Comparison of ENCODE assay signal across 20 cellular contexts in the genomic region with DNA sequence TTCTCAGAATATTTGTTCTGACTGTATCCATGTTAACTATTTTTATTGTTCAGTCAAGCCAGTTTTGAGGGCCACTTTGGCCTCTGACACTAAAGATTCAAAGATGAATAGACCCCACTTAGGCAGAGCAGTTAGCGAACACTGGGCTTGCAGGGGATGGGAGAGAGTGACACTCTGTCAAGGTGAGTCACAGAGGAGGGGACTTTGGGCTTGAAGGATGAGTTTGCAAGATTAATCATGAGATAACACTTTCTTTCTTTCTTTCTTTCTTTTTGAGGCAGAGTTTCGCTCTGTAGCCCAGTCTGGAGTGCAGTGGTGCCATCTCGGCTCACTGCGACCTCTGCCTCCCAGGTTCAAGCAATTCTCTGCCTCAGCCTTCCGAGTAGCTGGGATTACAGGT.
"Had no signal": no experiment of that assay in that cellular context is flagged by ENCODE, and none has a peak within 500 bp of the region (broad histone marks: within the 10 kb centered on the region; RNA-seq: fewer than 3 reads in every experiment).

No MANE protein-coding gene starts in this region.

- H3K4me3 ChIP-seq: adrenal gland, cardiac muscle cell, coronary artery, gastrocnemius medialis, lung, upper lobe of left lung had no signal

- H3K27me3 ChIP-seq: adrenal gland, cardiac muscle cell, gastrocnemius medialis, upper lobe of left lung had no signal

- H3K27ac ChIP-seq: adrenal gland, cardiac muscle cell, gastrocnemius medialis, upper lobe of left lung had no signal

- H3K36me3 ChIP-seq: cardiac muscle cell had no signal

- DNase-seq: activated CD4-positive, alpha-beta T cell treated with anti-CD3 and anti-CD28 coated beads for 48 hours; activated naive CD4-positive, alpha-beta T cell treated with Interleukin-2 at 50 U/mL for 16 hours; gastrocnemius medialis; kidney; nephron progenitor cell; occipital lobe; stimulated activated CD4-positive, alpha-beta T cell treated with anti-CD3 and anti-CD28 coated beads, Interleukin-12 subunit alpha, Interleukin-12 subunit beta, amount 100 ng/mL, for 4 hours; stimulated activated CD4-positive, alpha-beta T cell treated with anti-CD3 and anti-CD28 coated beads, Interleukin-1b, Interleukin-23, amount 100 ng/mL, for 48 hours; stimulated activated CD8-positive, alpha-beta memory T cell treated with anti-CD3 and anti-CD28 coated beads, Interleukin-4, amount 100 ng/mL, for 48 hours; upper lobe of left lung had no signal

- H3K9me3 Mint-ChIP-seq: activated T-helper 2 cell treated with anti-CD3 and anti-CD28 coated beads, Interferon-gamma antibody, Interleukin-2, Interleukin-4, amounts not matched to agents 10 μg/mL and 5 μg/mL and 100 μg/mL, durations not matched to agents 14 hours and 24 hours and 36 hours; mesothelial cell of epicardium; nephron progenitor cell; stimulated activated naive CD8-positive, alpha-beta T cell treated with anti-CD3 and anti-CD28 coated beads, Interleukin-15, Interleukin-2, amounts not matched to agents 100 ng/mL and 50 ng/mL, for 24 hours; T-helper 2 cell treated with Interferon-gamma antibody and Interleukin-4, amounts not matched to agents 5 μg/mL and 100 μg/mL, for 36 hours had no signal

- H3K4me1 ChIP-seq: adrenal gland, upper lobe of left lung had no signal

- H3K4me3 Mint-ChIP-seq: mesothelial cell of epicardium; nephron progenitor cell; stimulated activated naive CD8-positive, alpha-beta T cell treated with anti-CD3 and anti-CD28 coated beads, Interleukin-15, Interleukin-2, amounts not matched to agents 100 ng/mL and 50 ng/mL, for 24 hours; T-helper 2 cell treated with Interferon-gamma antibody and Interleukin-4, amounts not matched to agents 5 μg/mL and 100 μg/mL, for 36 hours had no signal

- H3K9me3 ChIP-seq: adrenal gland, gastrocnemius medialis, upper lobe of left lung had no signal

- H3K27me3 Mint-ChIP-seq: progenitor cell of endocrine pancreas; stimulated activated naive CD8-positive, alpha-beta T cell treated with anti-CD3 and anti-CD28 coated beads, Interleukin-15, Interleukin-2, amounts not matched to agents 100 ng/mL and 50 ng/mL, for 24 hours had no signal

- H3K27ac Mint-ChIP-seq: activated T-helper 2 cell treated with anti-CD3 and anti-CD28 coated beads, Interferon-gamma antibody, Interleukin-2, Interleukin-4, amounts not matched to agents 10 μg/mL and 5 μg/mL and 100 μg/mL, durations not matched to agents 14 hours and 24 hours and 36 hours; mesothelial cell of epicardium; nephron progenitor cell; progenitor cell of endocrine pancreas; stimulated activated naive CD8-positive, alpha-beta T cell treated with anti-CD3 and anti-CD28 coated beads, Interleukin-15, Interleukin-2, amounts not matched to agents 100 ng/mL and 50 ng/mL, for 24 hours; T-helper 2 cell treated with Interferon-gamma antibody and Interleukin-4, amounts not matched to agents 5 μg/mL and 100 μg/mL, for 36 hours had no signal

- ATAC-seq: gastrocnemius medialis, left lobe of liver had no signal
